In the genomic region with DNA sequence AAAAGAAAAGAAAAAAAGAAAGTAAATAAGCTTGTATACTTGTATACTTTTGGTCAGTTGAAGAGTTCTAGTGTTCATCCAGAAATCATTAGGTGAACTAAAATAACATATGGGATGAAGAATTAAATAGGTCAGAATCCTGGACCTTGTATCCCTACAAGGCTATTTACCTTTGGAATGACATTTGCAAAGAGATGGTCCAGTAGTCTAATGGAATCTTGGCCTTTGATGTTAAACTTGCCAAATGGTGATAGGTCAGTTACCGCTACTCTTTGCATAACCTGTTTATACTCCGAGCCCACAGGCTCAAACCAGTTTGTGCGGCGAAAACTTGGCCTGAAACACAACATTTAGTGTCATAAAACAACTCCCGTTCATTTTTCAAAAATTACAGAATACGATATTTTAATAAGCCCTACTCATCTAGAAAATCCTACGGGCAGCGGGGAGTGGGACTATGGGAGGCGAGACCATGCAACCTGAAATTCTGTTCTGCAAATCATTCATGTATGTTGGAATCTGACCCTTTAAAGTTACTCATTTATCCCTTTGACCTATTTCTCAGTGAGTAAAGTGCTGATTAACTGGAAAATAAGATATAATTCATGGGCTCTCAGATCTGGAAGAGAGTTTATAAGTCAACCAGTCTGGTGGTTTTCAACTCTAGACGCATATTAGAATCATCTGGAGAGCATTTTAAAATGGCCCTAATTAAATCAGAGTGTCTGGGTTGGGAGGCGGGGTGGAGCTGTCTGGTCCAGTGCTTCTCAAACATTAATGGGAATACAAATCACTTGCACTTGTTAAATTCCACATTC, we compare ENCODE assay signal across 1 cellular context.
TF ChIP-seq lines count a peak whose summit lies in the region.

No MANE protein-coding gene starts in this region.

TF ChIP-seq in HepG2, 621 proteins besides CTCF, POLR2A, EP300 and RAD21 (continues in another document):
- TF ChIP-seq ERF (CRISPR knock-in tag; IDR thresholded peaks at IDR 0.05), result peak; percentile 21; the same call in 1 of the 2 replicates
- no peak for TF ChIP-seq ZNF713 (CRISPR knock-in tag; IDR thresholded peaks at IDR 0.05)
- TF ChIP-seq, protein P1, sequence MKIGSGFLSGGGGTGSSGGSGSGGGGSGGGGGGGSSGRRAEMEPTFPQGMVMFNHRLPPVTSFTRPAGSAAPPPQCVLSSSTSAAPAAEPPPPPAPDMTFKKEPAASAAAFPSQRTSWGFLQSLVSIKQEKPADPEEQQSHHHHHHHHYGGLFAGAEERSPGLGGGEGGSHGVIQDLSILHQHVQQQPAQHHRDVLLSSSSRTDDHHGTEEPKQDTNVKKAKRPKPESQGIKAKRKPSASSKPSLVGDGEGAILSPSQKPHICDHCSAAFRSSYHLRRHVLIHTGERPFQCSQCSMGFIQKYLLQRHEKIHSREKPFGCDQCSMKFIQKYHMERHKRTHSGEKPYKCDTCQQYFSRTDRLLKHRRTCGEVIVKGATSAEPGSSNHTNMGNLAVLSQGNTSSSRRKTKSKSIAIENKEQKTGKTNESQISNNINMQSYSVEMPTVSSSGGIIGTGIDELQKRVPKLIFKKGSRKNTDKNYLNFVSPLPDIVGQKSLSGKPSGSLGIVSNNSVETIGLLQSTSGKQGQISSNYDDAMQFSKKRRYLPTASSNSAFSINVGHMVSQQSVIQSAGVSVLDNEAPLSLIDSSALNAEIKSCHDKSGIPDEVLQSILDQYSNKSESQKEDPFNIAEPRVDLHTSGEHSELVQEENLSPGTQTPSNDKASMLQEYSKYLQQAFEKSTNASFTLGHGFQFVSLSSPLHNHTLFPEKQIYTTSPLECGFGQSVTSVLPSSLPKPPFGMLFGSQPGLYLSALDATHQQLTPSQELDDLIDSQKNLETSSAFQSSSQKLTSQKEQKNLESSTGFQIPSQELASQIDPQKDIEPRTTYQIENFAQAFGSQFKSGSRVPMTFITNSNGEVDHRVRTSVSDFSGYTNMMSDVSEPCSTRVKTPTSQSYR (CRISPR knock-in tag; IDR thresholded peaks at IDR 0.05; ENCODE audit: borderline replicate concordance), result no peak
- TF ChIP-seq GTF2F1 (IDR thresholded peaks at IDR 0.05; ENCODE audit: low read length), result no peak
- TF ChIP-seq HDAC2 (CRISPR knock-in tag; IDR thresholded peaks at IDR 0.05), result no peak; the same call in 1 of the 2 replicates
- TF ChIP-seq JARID2 (CRISPR knock-in tag; IDR thresholded peaks at IDR 0.05; ENCODE audit: insufficient replicate concordance), result no peak
- TF ChIP-seq ZNF205 (CRISPR knock-in tag; IDR thresholded peaks at IDR 0.05), result no peak
- TF ChIP-seq, protein P2, sequence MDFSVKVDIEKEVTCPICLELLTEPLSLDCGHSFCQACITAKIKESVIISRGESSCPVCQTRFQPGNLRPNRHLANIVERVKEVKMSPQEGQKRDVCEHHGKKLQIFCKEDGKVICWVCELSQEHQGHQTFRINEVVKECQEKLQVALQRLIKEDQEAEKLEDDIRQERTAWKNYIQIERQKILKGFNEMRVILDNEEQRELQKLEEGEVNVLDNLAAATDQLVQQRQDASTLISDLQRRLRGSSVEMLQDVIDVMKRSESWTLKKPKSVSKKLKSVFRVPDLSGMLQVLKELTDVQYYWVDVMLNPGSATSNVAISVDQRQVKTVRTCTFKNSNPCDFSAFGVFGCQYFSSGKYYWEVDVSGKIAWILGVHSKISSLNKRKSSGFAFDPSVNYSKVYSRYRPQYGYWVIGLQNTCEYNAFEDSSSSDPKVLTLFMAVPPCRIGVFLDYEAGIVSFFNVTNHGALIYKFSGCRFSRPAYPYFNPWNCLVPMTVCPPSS (IDR thresholded peaks at IDR 0.05), result no peak
- no peak for TF ChIP-seq ZSCAN21 (CRISPR knock-in tag; IDR thresholded peaks at IDR 0.05; ENCODE audit: borderline replicate concordance)
- TF ChIP-seq DR1 (CRISPR knock-in tag; IDR thresholded peaks at IDR 0.05), result no peak
- TF ChIP-seq ZNF780A (CRISPR knock-in tag; IDR thresholded peaks at IDR 0.05), result no peak
- TF ChIP-seq ZNF816 (CRISPR knock-in tag; IDR thresholded peaks at IDR 0.05; ENCODE audit: borderline replicate concordance), result no peak
- TF ChIP-seq, protein P3, sequence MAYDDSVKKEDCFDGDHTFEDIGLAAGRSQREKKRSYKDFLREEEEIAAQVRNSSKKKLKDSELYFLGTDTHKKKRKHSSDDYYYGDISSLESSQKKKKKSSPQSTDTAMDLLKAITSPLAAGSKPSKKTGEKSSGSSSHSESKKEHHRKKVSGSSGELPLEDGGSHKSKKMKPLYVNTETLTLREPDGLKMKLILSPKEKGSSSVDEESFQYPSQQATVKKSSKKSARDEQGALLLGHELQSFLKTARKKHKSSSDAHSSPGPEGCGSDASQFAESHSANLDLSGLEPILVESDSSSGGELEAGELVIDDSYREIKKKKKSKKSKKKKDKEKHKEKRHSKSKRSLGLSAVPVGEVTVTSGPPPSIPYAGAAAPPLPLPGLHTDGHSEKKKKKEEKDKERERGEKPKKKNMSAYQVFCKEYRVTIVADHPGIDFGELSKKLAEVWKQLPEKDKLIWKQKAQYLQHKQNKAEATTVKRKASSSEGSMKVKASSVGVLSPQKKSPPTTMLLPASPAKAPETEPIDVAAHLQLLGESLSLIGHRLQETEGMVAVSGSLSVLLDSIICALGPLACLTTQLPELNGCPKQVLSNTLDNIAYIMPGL (CRISPR knock-in tag; IDR thresholded peaks at IDR 0.05; ENCODE audit: borderline replicate concordance in 1 of 2, low read depth in 1 of 2), result no peak
- TF ChIP-seq, protein P4, sequence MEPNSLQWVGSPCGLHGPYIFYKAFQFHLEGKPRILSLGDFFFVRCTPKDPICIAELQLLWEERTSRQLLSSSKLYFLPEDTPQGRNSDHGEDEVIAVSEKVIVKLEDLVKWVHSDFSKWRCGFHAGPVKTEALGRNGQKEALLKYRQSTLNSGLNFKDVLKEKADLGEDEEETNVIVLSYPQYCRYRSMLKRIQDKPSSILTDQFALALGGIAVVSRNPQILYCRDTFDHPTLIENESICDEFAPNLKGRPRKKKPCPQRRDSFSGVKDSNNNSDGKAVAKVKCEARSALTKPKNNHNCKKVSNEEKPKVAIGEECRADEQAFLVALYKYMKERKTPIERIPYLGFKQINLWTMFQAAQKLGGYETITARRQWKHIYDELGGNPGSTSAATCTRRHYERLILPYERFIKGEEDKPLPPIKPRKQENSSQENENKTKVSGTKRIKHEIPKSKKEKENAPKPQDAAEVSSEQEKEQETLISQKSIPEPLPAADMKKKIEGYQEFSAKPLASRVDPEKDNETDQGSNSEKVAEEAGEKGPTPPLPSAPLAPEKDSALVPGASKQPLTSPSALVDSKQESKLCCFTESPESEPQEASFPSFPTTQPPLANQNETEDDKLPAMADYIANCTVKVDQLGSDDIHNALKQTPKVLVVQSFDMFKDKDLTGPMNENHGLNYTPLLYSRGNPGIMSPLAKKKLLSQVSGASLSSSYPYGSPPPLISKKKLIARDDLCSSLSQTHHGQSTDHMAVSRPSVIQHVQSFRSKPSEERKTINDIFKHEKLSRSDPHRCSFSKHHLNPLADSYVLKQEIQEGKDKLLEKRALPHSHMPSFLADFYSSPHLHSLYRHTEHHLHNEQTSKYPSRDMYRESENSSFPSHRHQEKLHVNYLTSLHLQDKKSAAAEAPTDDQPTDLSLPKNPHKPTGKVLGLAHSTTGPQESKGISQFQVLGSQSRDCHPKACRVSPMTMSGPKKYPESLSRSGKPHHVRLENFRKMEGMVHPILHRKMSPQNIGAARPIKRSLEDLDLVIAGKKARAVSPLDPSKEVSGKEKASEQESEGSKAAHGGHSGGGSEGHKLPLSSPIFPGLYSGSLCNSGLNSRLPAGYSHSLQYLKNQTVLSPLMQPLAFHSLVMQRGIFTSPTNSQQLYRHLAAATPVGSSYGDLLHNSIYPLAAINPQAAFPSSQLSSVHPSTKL (CRISPR knock-in tag; IDR thresholded peaks at IDR 0.05), result peak; percentile 88
- TF ChIP-seq ZNF563 (CRISPR knock-in tag; IDR thresholded peaks at IDR 0.05), result no peak
- no peak for TF ChIP-seq NAIF1 (CRISPR knock-in tag; IDR thresholded peaks at IDR 0.05; ENCODE audit: borderline replicate concordance)
- TF ChIP-seq HNF4A (CRISPR knock-in tag; IDR thresholded peaks at IDR 0.05), result peak; percentile 94
- TF ChIP-seq ZNF382 (CRISPR knock-in tag; IDR thresholded peaks at IDR 0.05; ENCODE audit: borderline replicate concordance), result no peak
- TF ChIP-seq ETV5 (CRISPR knock-in tag; IDR thresholded peaks at IDR 0.05; ENCODE audit: borderline replicate concordance), result no peak; the same call in 1 of the 2 replicates
- TF ChIP-seq PAX8 (CRISPR knock-in tag; IDR thresholded peaks at IDR 0.05; ENCODE audit: borderline replicate concordance), result no peak
- TF ChIP-seq MAZ (IDR thresholded peaks at IDR 0.05; ENCODE audit: borderline replicate concordance, low read depth, low read length), result no peak
- no peak for TF ChIP-seq MAZ (CRISPR knock-in tag; IDR thresholded peaks at IDR 0.05; ENCODE audit: low read depth)
- no peak for TF ChIP-seq WIZ (CRISPR knock-in tag; IDR thresholded peaks at IDR 0.05)
- no peak for TF ChIP-seq ZFY (CRISPR knock-in tag; IDR thresholded peaks at IDR 0.05)
- TF ChIP-seq ZFYVE20 (CRISPR knock-in tag; IDR thresholded peaks at IDR 0.05; ENCODE audit: borderline replicate concordance, low read depth), result no peak
- TF ChIP-seq ADNP (CRISPR knock-in tag; IDR thresholded peaks at IDR 0.05), result no peak
- no peak for TF ChIP-seq ZNF124 (CRISPR knock-in tag; IDR thresholded peaks at IDR 0.05)
- no peak for TF ChIP-seq ZFP37 (CRISPR knock-in tag; IDR thresholded peaks at IDR 0.05; ENCODE audit: borderline replicate concordance)
- TF ChIP-seq RARG (CRISPR knock-in tag; IDR thresholded peaks at IDR 0.05; ENCODE audit: low read depth), result no peak
- peak; percentile 13; the same call in 1 of the 2 replicates for TF ChIP-seq GATAD1 (CRISPR knock-in tag; IDR thresholded peaks at IDR 0.05)
- no peak for TF ChIP-seq ZSCAN25 (CRISPR knock-in tag; IDR thresholded peaks at IDR 0.05)
- TF ChIP-seq, protein P5, sequence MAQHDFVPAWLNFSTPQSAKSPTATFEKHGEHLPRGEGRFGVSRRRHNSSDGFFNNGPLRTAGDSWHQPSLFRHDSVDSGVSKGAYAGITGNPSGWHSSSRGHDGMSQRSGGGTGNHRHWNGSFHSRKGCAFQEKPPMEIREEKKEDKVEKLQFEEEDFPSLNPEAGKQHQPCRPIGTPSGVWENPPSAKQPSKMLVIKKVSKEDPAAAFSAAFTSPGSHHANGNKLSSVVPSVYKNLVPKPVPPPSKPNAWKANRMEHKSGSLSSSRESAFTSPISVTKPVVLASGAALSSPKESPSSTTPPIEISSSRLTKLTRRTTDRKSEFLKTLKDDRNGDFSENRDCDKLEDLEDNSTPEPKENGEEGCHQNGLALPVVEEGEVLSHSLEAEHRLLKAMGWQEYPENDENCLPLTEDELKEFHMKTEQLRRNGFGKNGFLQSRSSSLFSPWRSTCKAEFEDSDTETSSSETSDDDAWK (CRISPR knock-in tag; IDR thresholded peaks at IDR 0.05), result no peak
- TF ChIP-seq ZNF589 (CRISPR knock-in tag; conservative IDR thresholded peaks at IDR 0.05), result no peak
- no peak for TF ChIP-seq RFX1 (IDR thresholded peaks at IDR 0.05)
- TF ChIP-seq, protein P6, sequence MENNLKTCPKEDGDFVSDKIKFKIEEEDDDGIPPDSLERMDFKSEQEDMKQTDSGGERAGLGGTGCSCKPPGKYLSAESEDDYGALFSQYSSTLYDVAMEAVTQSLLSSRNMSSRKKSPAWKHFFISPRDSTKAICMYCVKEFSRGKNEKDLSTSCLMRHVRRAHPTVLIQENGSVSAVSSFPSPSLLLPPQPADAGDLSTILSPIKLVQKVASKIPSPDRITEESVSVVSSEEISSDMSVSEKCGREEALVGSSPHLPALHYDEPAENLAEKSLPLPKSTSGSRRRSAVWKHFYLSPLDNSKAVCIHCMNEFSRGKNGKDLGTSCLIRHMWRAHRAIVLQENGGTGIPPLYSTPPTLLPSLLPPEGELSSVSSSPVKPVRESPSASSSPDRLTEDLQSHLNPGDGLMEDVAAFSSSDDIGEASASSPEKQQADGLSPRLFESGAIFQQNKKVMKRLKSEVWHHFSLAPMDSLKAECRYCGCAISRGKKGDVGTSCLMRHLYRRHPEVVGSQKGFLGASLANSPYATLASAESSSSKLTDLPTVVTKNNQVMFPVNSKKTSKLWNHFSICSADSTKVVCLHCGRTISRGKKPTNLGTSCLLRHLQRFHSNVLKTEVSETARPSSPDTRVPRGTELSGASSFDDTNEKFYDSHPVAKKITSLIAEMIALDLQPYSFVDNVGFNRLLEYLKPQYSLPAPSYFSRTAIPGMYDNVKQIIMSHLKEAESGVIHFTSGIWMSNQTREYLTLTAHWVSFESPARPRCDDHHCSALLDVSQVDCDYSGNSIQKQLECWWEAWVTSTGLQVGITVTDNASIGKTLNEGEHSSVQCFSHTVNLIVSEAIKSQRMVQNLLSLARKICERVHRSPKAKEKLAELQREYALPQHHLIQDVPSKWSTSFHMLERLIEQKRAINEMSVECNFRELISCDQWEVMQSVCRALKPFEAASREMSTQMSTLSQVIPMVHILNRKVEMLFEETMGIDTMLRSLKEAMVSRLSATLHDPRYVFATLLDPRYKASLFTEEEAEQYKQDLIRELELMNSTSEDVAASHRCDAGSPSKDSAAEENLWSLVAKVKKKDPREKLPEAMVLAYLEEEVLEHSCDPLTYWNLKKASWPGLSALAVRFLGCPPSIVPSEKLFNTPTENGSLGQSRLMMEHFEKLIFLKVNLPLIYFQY (CRISPR knock-in tag; IDR thresholded peaks at IDR 0.05; ENCODE audit: borderline replicate concordance), result no peak
- TF ChIP-seq MAFG (CRISPR knock-in tag; IDR thresholded peaks at IDR 0.05), result no peak
- no peak for TF ChIP-seq IRX3 (CRISPR knock-in tag; IDR thresholded peaks at IDR 0.05; ENCODE audit: borderline replicate concordance, low read depth)
- no peak for TF ChIP-seq HIVEP1 (CRISPR knock-in tag; IDR thresholded peaks at IDR 0.05)
- no peak for TF ChIP-seq FLYWCH1 (CRISPR knock-in tag; IDR thresholded peaks at IDR 0.05)
- TF ChIP-seq MXD4 (CRISPR knock-in tag; IDR thresholded peaks at IDR 0.05), result no peak
- TF ChIP-seq ZNF430 (CRISPR knock-in tag; IDR thresholded peaks at IDR 0.05), result no peak
- no peak for TF ChIP-seq ZNF234 (CRISPR knock-in tag; conservative IDR thresholded peaks at IDR 0.05)
- TF ChIP-seq, protein P7, sequence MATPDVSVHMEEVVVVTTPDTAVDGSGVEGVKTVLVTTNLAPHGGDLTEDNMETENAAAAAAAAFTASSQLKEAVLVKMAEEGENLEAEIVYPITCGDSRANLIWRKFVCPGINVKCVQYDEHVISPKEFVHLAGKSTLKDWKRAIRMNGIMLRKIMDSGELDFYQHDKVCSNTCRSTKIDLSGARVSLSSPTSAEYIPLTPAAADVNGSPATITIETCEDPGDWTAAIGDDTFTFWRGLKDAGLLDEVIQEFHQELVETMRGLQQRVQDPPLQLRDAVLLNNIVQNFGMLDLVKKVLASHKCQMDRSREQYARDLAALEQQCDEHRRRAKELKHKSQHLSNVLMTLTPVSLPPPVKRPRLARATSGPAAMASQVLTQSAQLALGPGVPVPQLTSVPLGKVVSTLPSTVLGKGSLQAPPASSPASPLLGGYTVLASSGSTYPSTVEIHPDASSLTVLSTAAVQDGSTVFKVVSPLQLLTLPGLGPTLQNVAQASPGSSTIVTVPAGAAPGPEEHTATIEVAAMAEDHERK (CRISPR knock-in tag; IDR thresholded peaks at IDR 0.05; ENCODE audit: low read depth), result no peak
